6 cellular contexts compared by ENCODE assay signal in the genomic region with DNA sequence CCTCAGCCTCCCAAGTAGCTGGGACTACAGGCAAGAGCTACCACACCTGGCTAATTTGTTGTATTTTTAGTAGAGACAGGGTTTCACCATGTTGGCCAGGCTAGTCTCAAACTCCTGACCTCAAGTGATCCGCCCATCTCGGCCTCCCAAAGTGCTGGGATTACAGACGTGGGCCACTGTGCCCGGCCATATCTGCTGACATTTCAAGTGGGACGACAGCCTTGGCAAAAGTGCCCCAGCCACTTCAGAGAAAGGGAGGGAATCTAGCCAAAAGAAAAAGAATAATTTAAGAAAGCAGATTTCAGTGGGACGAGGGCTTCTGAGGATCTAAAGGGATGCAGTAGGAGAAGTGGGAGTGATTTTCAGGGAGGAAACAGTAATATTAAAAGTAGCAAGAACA. TPM values are rescaled to one million over a fixed set of nuclear protein-coding genes. Genes with fewer than 3 reads are reported as not detected.
"Had no signal": no experiment of that assay in that cellular context is flagged by ENCODE, and none has a peak within 500 bp of the region (broad histone marks: within the 10 kb centered on the region; RNA-seq: fewer than 3 reads in every experiment).

No MANE protein-coding gene starts in this region.

RNA-seq across cellular contexts. Expression of a gene that starts 24.9 kb away (rescaled TPM):
- total RNA-seq: Peyer's patch, Right ventricle myocardium superior had no signal

RNA-seq across cellular contexts. Expression of a gene that starts 38.6 kb away (rescaled TPM):
- total RNA-seq: activated CD8-positive, alpha-beta T cell treated with anti-CD3 and anti-CD28 coated beads, Interleukin-2, amount 10 ng/mL, durations not matched to agents 7 days and 5 days; IMR-90; M059J; Right ventricle myocardium superior; SJCRH30 had no signal
